ENCODE assay signal across 8 cellular contexts in the genomic region with DNA sequence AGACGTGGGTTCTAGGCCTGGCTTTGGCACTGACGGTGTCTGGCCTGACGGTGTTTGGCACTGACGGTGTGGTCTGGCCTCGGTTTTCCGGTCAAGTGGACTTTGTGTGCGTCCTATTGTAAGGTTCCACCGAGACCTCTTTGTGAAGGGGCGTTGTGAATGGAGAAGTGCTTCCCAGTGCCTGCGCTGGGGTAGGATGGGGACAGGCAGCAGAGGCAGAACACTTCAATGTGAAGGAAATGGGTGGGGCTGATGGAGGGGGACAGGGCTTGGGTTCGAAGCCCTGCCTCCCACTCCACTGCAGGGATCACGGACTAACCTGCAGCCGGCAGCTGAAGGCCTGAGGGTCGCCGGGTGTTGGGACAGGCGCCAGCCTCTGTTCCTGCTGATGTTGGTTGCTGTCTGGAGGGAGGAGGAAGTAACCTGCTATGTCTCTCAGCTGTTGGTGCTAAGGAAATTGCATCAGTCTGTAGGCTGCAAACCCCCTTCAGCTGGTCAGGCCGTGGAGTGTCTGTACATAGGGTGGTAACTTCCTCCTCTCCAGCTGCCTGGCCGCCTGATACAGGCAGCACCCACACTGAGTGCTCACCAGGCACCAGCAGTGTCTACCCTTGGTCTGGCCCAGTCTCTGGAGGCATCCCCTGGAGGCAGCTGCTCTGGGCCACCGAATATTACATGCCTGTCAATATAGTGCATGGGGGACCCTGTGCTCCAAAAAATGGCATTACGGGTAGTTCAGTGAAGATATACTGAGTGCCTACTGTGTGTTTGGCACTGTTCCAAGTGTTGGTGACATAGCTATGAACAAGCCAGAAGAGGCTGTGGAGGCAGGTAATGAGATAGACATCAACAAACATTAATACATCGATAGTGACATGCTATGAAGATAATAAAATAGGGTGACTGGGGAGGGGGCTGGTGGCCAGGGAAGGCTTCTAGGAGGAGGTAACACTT. TPM values are rescaled to one million over a fixed set of nuclear protein-coding genes. Genes with fewer than 3 reads are reported as not detected.
A peak's percentile ranks its signal among the peaks of the same experiment; 100 is the strongest.
DNase-seq lines count a peak whose midpoint lies in the region; ATAC-seq, FAIRE-seq and TF ChIP-seq lines count a peak whose summit lies in the region.

No MANE protein-coding gene starts in this region.

- H3K4me1 ChIP-seq in DND-41 (ENCODE audit: insufficient read depth, low read length) (peaks cover 26% of the 10 kb centered on the region), sigmoid colon (peaks cover 0 to 19% (median 14%) of the 10 kb centered on the region in 4 donors)

- no peak for TF ChIP-seq CTCF in DND-41 (IDR thresholded peaks at IDR 0.05; ENCODE audit: borderline replicate concordance, extremely low read depth, low read length, poor library complexity, severe bottlenecking)
- no peak for TF ChIP-seq CTCF in sigmoid colon (IDR thresholded peaks at IDR 0.05)

- peak; percentile 72 for DNase-seq in DND-41
- peak; percentile 28 for DNase-seq in HTR-8/SVneo (ENCODE audit: insufficient read length, low spot score)
- peak; percentile 77 for DNase-seq in activated CD8-positive, alpha-beta memory T cell treated with anti-CD3 and anti-CD28 coated beads, Interleukin-2, amount 10 ng/mL, durations not matched to agents 7 days and 5 days
- DNase-seq in left cardiac atrium, result peak; percentile 69
- DNase-seq in sigmoid colon, result peak; percentile 82
- DNase-seq in GM03348 (ENCODE audit: low spot score), result no peak
- DNase-seq in NCI-H1436 (lab: John Stamatoyannopoulos, UW), result no peak

- peaks cover 3% of the 10 kb centered on the region for H3K9me3 Mint-ChIP-seq in activated CD8-positive, alpha-beta memory T cell treated with anti-CD3 and anti-CD28 coated beads, Interleukin-2, amount 10 ng/mL, durations not matched to agents 7 days and 5 days (ENCODE audit: low read depth)

- no peaks in the 10 kb centered on the region for H3K79me2 ChIP-seq in DND-41 (ENCODE audit: insufficient read depth, low read length)

- intact Hi-C loops in left cardiac atrium (cut with DNase I) (loop anchor here in 1 of 2 donors (5.0 kb wide), 1 partner anchor 96 kb away; a partner anchor contains a TSS), sigmoid colon (cut with DNase I) (no loop called here)

- CTCF ChIA-PET in activated CD8-positive, alpha-beta memory T cell treated with anti-CD3 and anti-CD28 coated beads, Interleukin-2, amount 10 ng/mL, durations not matched to agents 7 days and 5 days (lab: Charles Lee), result interaction anchor here (1.0 to 3.7 kb wide), 4 partner anchors 8 to 100 kb away, joined by 3 to 11 read pairs (median 6); a partner anchor contains a TSS

- no peaks in the 10 kb centered on the region for H4K20me1 ChIP-seq in DND-41 (ENCODE audit: insufficient read depth, low read length)

- H3K27ac ChIP-seq in DND-41 (ENCODE audit: low read length) (peak overlapping the region; percentile 61), sigmoid colon (peak overlapping the region in 3 of 4 donors; percentile 52 to 74 (median 58))

- peaks cover 28% of the 10 kb centered on the region for H3K27me3 Mint-ChIP-seq in activated CD8-positive, alpha-beta memory T cell treated with anti-CD3 and anti-CD28 coated beads, Interleukin-2, amount 10 ng/mL, durations not matched to agents 7 days and 5 days

- peak overlapping the region; percentile 89 for H3K27ac Mint-ChIP-seq in activated CD8-positive, alpha-beta memory T cell treated with anti-CD3 and anti-CD28 coated beads, Interleukin-2, amount 10 ng/mL, durations not matched to agents 7 days and 5 days

- H3K4me3 Mint-ChIP-seq in activated CD8-positive, alpha-beta memory T cell treated with anti-CD3 and anti-CD28 coated beads, Interleukin-2, amount 10 ng/mL, durations not matched to agents 7 days and 5 days, result peak overlapping the region; percentile 93

- no peak for TF ChIP-seq EP300 in sigmoid colon (IDR thresholded peaks at IDR 0.05)

- H3K9me3 ChIP-seq in DND-41 (ENCODE audit: insufficient read depth, low read length, severe bottlenecking) (no peaks in the 10 kb centered on the region), sigmoid colon (no peaks in the 10 kb centered on the region)

- ATAC-seq in DND-41 (ENCODE audit: insufficient read depth, low read depth) (peak; percentile 86), GM19468 (IDR thresholded peaks at IDR 0.05; ENCODE audit: extremely low read depth, unreplicated experiment) (peak; percentile 56), left cardiac atrium (peak; percentile 46 to 83)
- ATAC-seq in activated CD8-positive, alpha-beta memory T cell treated with anti-CD3 and anti-CD28 coated beads, Interleukin-2, amount 10 ng/mL, durations not matched to agents 7 days and 5 days, result peak; percentile 72

- no peak for FAIRE-seq in HTR-8/SVneo (lab: Jason Lieb, UNC)

- no peaks in the 10 kb centered on the region for H3K27me3 ChIP-seq in DND-41 (ENCODE audit: insufficient read depth, low read length, poor library complexity)
- H3K27me3 ChIP-seq in sigmoid colon, result peaks cover 11 to 47% (median 32%) of the 10 kb centered on the region in 3 donors

- H3K4me3 ChIP-seq in DND-41 (ENCODE audit: low read depth in 1 of 2, low read length in 2 of 2), result peak overlapping the region in 1 of 2 experiments; percentile 56; a peak in 2 of 4 replicates
- peak overlapping the region in 2 of 4 donors; percentile 50 to 59 for H3K4me3 ChIP-seq in sigmoid colon

- TF ChIP-seq POLR2A in sigmoid colon (IDR thresholded peaks at IDR 0.05), result no peak

- peaks cover 41% of the 10 kb centered on the region for H3K4me1 Mint-ChIP-seq in activated CD8-positive, alpha-beta memory T cell treated with anti-CD3 and anti-CD28 coated beads, Interleukin-2, amount 10 ng/mL, durations not matched to agents 7 days and 5 days

- peaks cover 20% of the 10 kb centered on the region for H3K36me3 Mint-ChIP-seq in activated CD8-positive, alpha-beta memory T cell treated with anti-CD3 and anti-CD28 coated beads, Interleukin-2, amount 10 ng/mL, durations not matched to agents 7 days and 5 days

- peak overlapping the region; percentile 43 for H3K9ac ChIP-seq in DND-41 (ENCODE audit: low read depth, low read length)

- peak overlapping the region; percentile 64 for H2AFZ ChIP-seq in DND-41 (ENCODE audit: low read depth, low read length)

- H3K36me3 ChIP-seq in DND-41 (ENCODE audit: insufficient read depth, low read length), result no peaks in the 10 kb centered on the region
- H3K36me3 ChIP-seq in sigmoid colon, result no peaks in the 10 kb centered on the region

- H3K4me2 ChIP-seq in DND-41 (ENCODE audit: insufficient read depth, low read length), result peak overlapping the region; percentile 66

- WGBS in sigmoid colon, 2 donors, result 34 to 44% methylated on average over 21 of the region's 21 CpGs

RNA-seq across cellular contexts. Expression of a gene that starts 1.1 kb away (rescaled TPM):
- total RNA-seq in activated CD8-positive, alpha-beta memory T cell treated with anti-CD3 and anti-CD28 coated beads, Interleukin-2, amount 10 ng/mL, durations not matched to agents 7 days and 5 days, result 10 to 100 TPM; 13.3 to 22.4 TPM
- total RNA-seq in left cardiac atrium (10 to 100 TPM; 19.0 to 33.0 TPM), sigmoid colon (1 to 10 TPM; 2.6 to 7.5 (median 4.6) TPM)
- 1 to 10 TPM; 1.2 to 3.7 (median 2.6) TPM for polyA plus RNA-seq in sigmoid colon

RNA-seq across cellular contexts. Expression of a gene that starts 41.5 kb away (rescaled TPM):
- 10 to 100 TPM; 62.5 to 73.2 TPM for total RNA-seq in activated CD8-positive, alpha-beta memory T cell treated with anti-CD3 and anti-CD28 coated beads, Interleukin-2, amount 10 ng/mL, durations not matched to agents 7 days and 5 days
- total RNA-seq in left cardiac atrium (100 to 1,000 TPM; 100 to 128 TPM), sigmoid colon (10 to 100 TPM; 64.2 to 82.4 (median 71.3) TPM)
- 10 to 100 TPM; 32.1 to 59.9 (median 39.0) TPM for polyA plus RNA-seq in sigmoid colon

Comparison
In these comparisons a context has a peak if more than half of its experiments do, and no peak if none do; other contexts are left out.
1. DNase-seq: peak in DND-41 (single experiment), HTR-8/SVneo (single experiment), activated CD8-positive, alpha-beta memory T cell treated with anti-CD3 and anti-CD28 coated beads, Interleukin-2, amount 10 ng/mL, durations not matched to agents 7 days and 5 days (single experiment), left cardiac atrium (single experiment) and sigmoid colon (single experiment); none in GM03348 (single experiment) and NCI-H1436 (single experiment).
2. Peak in every context shown above with its lines, with median percentiles within 50 percentile points of each other: ATAC-seq.